Comparison of ENCODE assay signal across 30 cellular contexts in the genomic region with DNA sequence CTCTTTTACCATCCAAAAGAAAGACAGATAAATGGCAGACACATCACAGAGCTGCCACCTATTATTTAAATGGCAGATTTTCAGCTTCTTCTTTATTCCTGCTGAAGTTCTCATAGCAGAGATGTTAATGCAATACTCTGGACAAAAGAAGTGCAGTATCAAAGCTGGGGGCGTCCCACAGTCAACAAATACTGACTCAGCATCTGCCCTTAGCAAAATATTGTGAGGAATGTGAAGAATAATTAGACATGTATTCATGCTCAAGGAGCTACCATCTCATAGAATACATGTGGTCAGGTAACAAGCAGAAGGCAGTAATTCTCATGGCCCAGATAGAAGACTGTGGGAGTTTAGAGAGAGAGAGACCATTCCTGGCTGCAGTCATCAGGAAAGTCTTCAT.
"Had no signal": no experiment of that assay in that cellular context is flagged by ENCODE, and none has a peak within 500 bp of the region (broad histone marks: within the 10 kb centered on the region; RNA-seq: fewer than 3 reads in every experiment).

No MANE protein-coding gene starts in this region.

- FAIRE-seq: astrocyte, bronchial epithelial cell, TTC549 had no signal

- H3K4me3 ChIP-seq: cardiac muscle cell had no signal

- DNase-seq: activated B cell treated with CpG ODN at 0.5 μM for 24 hours; activated CD4-positive, alpha-beta memory T cell treated with anti-CD3 and anti-CD28 coated beads for 36 hours; activated CD4-positive, alpha-beta T cell treated with anti-CD3 and anti-CD28 coated beads for 4 hours; activated CD4-positive, alpha-beta T cell treated with anti-CD3 and anti-CD28 coated beads, Interleukin-2, amount 10 ng/mL, durations not matched to agents 24 days and 14 days; activated CD4-positive, alpha-beta T cell treated with anti-CD3 and anti-CD28 coated beads, Interleukin-2, amount 50 U/mL, for 1 hour; activated CD4-positive, alpha-beta T cell treated with anti-CD3 and anti-CD28 coated beads, Interleukin-2, amount 50 U/mL, for 4 hours; activated CD4-positive, CD25-positive, alpha-beta regulatory T cell treated with anti-CD3 and anti-CD28 coated beads, Interleukin-2, amount 50 U/mL, for 72 hours; activated CD8-positive, alpha-beta memory T cell treated with anti-CD3 and anti-CD28 coated beads, Interleukin-2, amount 50 U/mL, for 4 hours; activated CD8-positive, alpha-beta T cell treated with anti-CD3 and anti-CD28 coated beads for 36 hours; activated effector memory CD4-positive, alpha-beta T cell treated with Interleukin-2 at 50 U/mL for 16 hours; activated gamma-delta T cell; activated naive CD4-positive, alpha-beta T cell treated with anti-CD3 and anti-CD28 coated beads, Interleukin-2, amount 10 ng/mL, durations not matched to agents 7 days and 5 days; activated naive CD4-positive, alpha-beta T cell treated with Interleukin-2 at 50 U/mL for 16 hours; activated naive CD8-positive, alpha-beta T cell treated with anti-CD3 and anti-CD28 coated beads, Interleukin-2, amount 10 ng/mL, durations not matched to agents 7 days and 5 days; activated naive CD8-positive, alpha-beta T cell treated with anti-CD3 and anti-CD28 coated beads, Interleukin-2, amount 50 U/mL, for 24 hours; activated T-cell treated with anti-CD3 and anti-CD28 coated beads for 4 hours; activated T-cell treated with anti-CD3 and anti-CD28 coated beads, Interleukin-2, amount 50 U/mL, for 1 hour; activated T-cell treated with anti-CD3 and anti-CD28 coated beads, Interleukin-2, amount 50 U/mL, for 4 hours; amniotic stem cell; aorta; caudate nucleus; cerebellar nuclear complex; T-helper 1 cell; T-helper 2 cell; T-helper 9 cell had no signal

- H3K27me3 ChIP-seq: cardiac muscle cell had no signal

- H3K36me3 ChIP-seq: cardiac muscle cell had no signal

- H3K27ac ChIP-seq: cardiac muscle cell, VCaP had no signal

- ATAC-seq: activated CD8-positive, alpha-beta T cell treated with anti-CD3 and anti-CD28 coated beads for 36 hours; activated naive CD8-positive, alpha-beta T cell treated with anti-CD3 and anti-CD28 coated beads, Interleukin-2, amount 50 U/mL, for 24 hours; activated T-cell treated with anti-CD3 and anti-CD28 coated beads, Interleukin-2, amount 50 U/mL, for 4 hours had no signal
